ENCODE assay signal across 24 cellular contexts in the genomic region with DNA sequence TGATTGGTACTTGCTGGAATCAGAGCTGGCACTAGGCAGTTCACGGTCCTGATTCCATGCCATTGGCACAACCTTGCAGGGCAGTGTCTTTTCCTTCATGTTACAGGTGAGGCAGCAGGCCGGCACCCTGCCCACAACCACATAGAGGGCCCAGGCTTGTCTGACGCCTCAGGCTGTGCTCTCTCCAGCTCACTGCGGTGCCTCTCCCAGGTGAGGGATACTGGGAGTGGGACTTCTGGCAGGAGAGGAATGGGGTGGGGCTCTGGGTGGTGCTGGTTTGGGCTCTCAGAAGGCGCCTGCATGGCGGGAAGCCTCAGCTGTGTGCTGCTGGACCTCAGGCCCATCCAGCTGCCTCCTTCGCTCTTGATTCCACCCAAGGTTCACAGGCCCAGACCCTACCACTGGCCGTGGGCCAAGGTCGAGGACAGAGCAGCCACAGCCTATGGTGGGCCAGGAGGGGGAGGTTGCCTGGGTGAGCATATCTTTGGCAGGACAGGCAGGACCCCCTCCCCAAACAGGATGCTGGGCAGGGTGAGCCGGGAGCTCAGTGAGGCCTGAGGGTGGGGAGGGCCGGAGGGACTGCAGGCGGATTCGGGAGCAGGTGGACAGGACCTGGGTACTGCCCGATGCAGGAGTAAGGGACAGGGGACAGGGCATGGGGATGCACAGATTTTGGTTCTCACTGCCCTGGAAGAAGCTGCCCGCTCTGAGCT. TPM values are rescaled to one million over a fixed set of nuclear protein-coding genes. Genes with fewer than 3 reads are reported as not detected.
DNase-seq lines count a peak whose midpoint lies in the region; ATAC-seq and TF ChIP-seq lines count a peak whose summit lies in the region.
"Had no signal": no experiment of that assay in that cellular context is flagged by ENCODE, and none has a peak within 500 bp of the region (broad histone marks: within the 10 kb centered on the region; RNA-seq: fewer than 3 reads in every experiment).

No MANE protein-coding gene starts in this region.

- peaks cover 3% of the 10 kb centered on the region for H3K9me3 Mint-ChIP-seq in stimulated activated memory B cell treated with anti-CD40 and anti-IgM and Interleukin-4, amounts not matched to agents 10 μg/mL and 1 μg/mL and 100 μg/mL, for 72 hours
- H3K9me3 Mint-ChIP-seq: activated T-cell treated with anti-CD3 and anti-CD28 coated beads, Interleukin-2, amount 50 U/mL, for 4 hours; endodermal cell; stimulated activated naive CD8-positive, alpha-beta T cell treated with anti-CD3 and anti-CD28 coated beads, Interleukin-15, Interleukin-2, amounts not matched to agents 100 ng/mL and 50 ng/mL, for 24 hours had no signal

- DNase-seq in DMS79 (lab: John Stamatoyannopoulos, UW) (peak; percentile 90), NCI-H187 (lab: John Stamatoyannopoulos, UW) (peak; percentile 4 to 64), NCI-H69 (lab: John Stamatoyannopoulos, UW) (peak; percentile 94), lower leg skin (ENCODE audit: low spot score in 2 of 2) (peak; percentile 48 to 89), nucleus accumbens (lab: John Stamatoyannopoulos, UW) (no peak), brain microvascular endothelial cell (no peak)
- DNase-seq in activated T-cell treated with anti-CD3 and anti-CD28 coated beads, Interleukin-2, amount 50 U/mL, for 48 hours = no peak
- DNase-seq: activated CD4-positive, alpha-beta T cell treated with anti-CD3 and anti-CD28 coated beads for 36 hours; activated naive CD4-positive, alpha-beta T cell; activated T-cell treated with anti-CD3 and anti-CD28 coated beads, Interleukin-2, amount 50 U/mL, for 4 hours; Calu3; EL; endodermal cell; MG63; NCI-H446 treated with DMSO at 0.1 percent for 48 hours; tibial artery had no signal

- TF ChIP-seq POLR2A in lower leg skin (IDR thresholded peaks at IDR 0.05) = no peak

- H3K36me3 ChIP-seq in brain microvascular endothelial cell (replicated peaks) = no peaks in the 10 kb centered on the region
- H3K36me3 ChIP-seq: MG63, tibial artery had no signal

- H3K27ac ChIP-seq in brain microvascular endothelial cell = no peak overlapping the region
- H3K27ac ChIP-seq: C4-2B, tibial artery had no signal

- no peak overlapping the region for H3K4me3 Mint-ChIP-seq in stimulated activated memory B cell treated with anti-CD40 and anti-IgM and Interleukin-4, amounts not matched to agents 10 μg/mL and 1 μg/mL and 100 μg/mL, for 72 hours
- H3K4me3 Mint-ChIP-seq: activated CD4-positive, alpha-beta T cell treated with anti-CD3 and anti-CD28 coated beads for 36 hours; activated T-cell treated with anti-CD3 and anti-CD28 coated beads, Interleukin-2, amount 50 U/mL, for 4 hours; endodermal cell; IgD-negative memory B cell; stimulated activated naive CD8-positive, alpha-beta T cell treated with anti-CD3 and anti-CD28 coated beads, Interleukin-15, Interleukin-2, amounts not matched to agents 100 ng/mL and 50 ng/mL, for 24 hours had no signal

- in situ Hi-C loops in brain microvascular endothelial cell (cut with HindIII; ENCODE audit: low pct_ligation_motif_present, low sequenced_read_pairs) = no loop called here

- peaks cover 58% of the 10 kb centered on the region for H3K27me3 Mint-ChIP-seq in stimulated activated memory B cell treated with anti-CD40 and anti-IgM and Interleukin-4, amounts not matched to agents 10 μg/mL and 1 μg/mL and 100 μg/mL, for 72 hours

- TF ChIP-seq CTCF in lower leg skin (IDR thresholded peaks at IDR 0.05) (no peak), brain microvascular endothelial cell (IDR thresholded peaks at IDR 0.05; ENCODE audit: low read depth, low read length, missing control alignments) (no peak)

- H3K4me1 Mint-ChIP-seq in stimulated activated memory B cell treated with anti-CD40 and anti-IgM and Interleukin-4, amounts not matched to agents 10 μg/mL and 1 μg/mL and 100 μg/mL, for 72 hours = no peaks in the 10 kb centered on the region
- H3K4me1 Mint-ChIP-seq: activated CD4-positive, alpha-beta T cell treated with anti-CD3 and anti-CD28 coated beads for 36 hours; endodermal cell; IgD-negative memory B cell had no signal

- peaks cover 4% of the 10 kb centered on the region for H3K27me3 ChIP-seq in brain microvascular endothelial cell (replicated peaks)
- H3K27me3 ChIP-seq: MG63 had no signal

- no peak overlapping the region for H3K27ac Mint-ChIP-seq in stimulated activated memory B cell treated with anti-CD40 and anti-IgM and Interleukin-4, amounts not matched to agents 10 μg/mL and 1 μg/mL and 100 μg/mL, for 72 hours
- H3K27ac Mint-ChIP-seq: activated CD4-positive, alpha-beta T cell treated with anti-CD3 and anti-CD28 coated beads for 36 hours; endodermal cell; IgD-negative memory B cell; stimulated activated naive CD8-positive, alpha-beta T cell treated with anti-CD3 and anti-CD28 coated beads, Interleukin-15, Interleukin-2, amounts not matched to agents 100 ng/mL and 50 ng/mL, for 24 hours had no signal

- WGBS in lower leg skin, 2 donors = 54 to 73% methylated on average over 10 to 14 of the region's 15 CpGs

- no peak for ATAC-seq in stimulated activated memory B cell treated with anti-CD40 and anti-IgM and Interleukin-4, amounts not matched to agents 10 μg/mL and 1 μg/mL and 100 μg/mL, for 72 hours
- ATAC-seq: activated CD4-positive, alpha-beta T cell treated with anti-CD3 and anti-CD28 coated beads for 36 hours; activated T-cell treated with anti-CD3 and anti-CD28 coated beads, Interleukin-2, amount 50 U/mL, for 4 hours; sciatic nerve had no signal

- H3K36me3 Mint-ChIP-seq in stimulated activated memory B cell treated with anti-CD40 and anti-IgM and Interleukin-4, amounts not matched to agents 10 μg/mL and 1 μg/mL and 100 μg/mL, for 72 hours = no peaks in the 10 kb centered on the region

- intact Hi-C loops in lower leg skin (cut with DNase I; ENCODE audit: low total_unique reads) = no loop called here

- H3K4me3 ChIP-seq in lower leg skin (ENCODE audit: low read depth, poor library complexity, severe bottlenecking) = no peak overlapping the region
- no peak overlapping the region for H3K4me3 ChIP-seq in brain microvascular endothelial cell (ENCODE audit: low read depth, low read length)
- H3K4me3 ChIP-seq: lung, MG63, tibial artery had no signal

RNA-seq across cellular contexts. Expression of a gene that starts 7.0 kb away (rescaled TPM):
- 1 to 10 TPM in 1 of 4 donors, under 1 TPM in 2, not detected in 1; 0.29 to 6.8 (median 0.80) TPM for total RNA-seq in lower leg skin
- total RNA-seq: activated CD4-positive, alpha-beta T cell treated with anti-CD3 and anti-CD28 coated beads for 36 hours; activated CD8-positive, alpha-beta memory T cell treated with anti-CD3 and anti-CD28 coated beads for 36 hours; activated T-cell treated with anti-CD3 and anti-CD28 coated beads, Interleukin-2, amount 50 U/mL, for 4 hours; Calu3; T-helper 1 cell treated with Interleukin-12 subunit alpha and Interleukin-12 subunit beta and Interleukin-4 antibody, amounts not matched to agents 30 ng/mL and 1 ng/mL, for 36 hours had no signal

Comparison
In these comparisons a context has a peak if more than half of its experiments do, and no peak if none do; other contexts are left out.
1. DNase-seq: peak in DMS79 (single experiment), NCI-H187 (2 of 2), NCI-H69 (single experiment) and lower leg skin (2 of 2); none in nucleus accumbens (0 of 56), activated T-cell treated with anti-CD3 and anti-CD28 coated beads, Interleukin-2, amount 50 U/mL, for 48 hours (0 of 2) and brain microvascular endothelial cell (single experiment).